Comparison of ENCODE assay signal across 28 cellular contexts in genomic region chr17:8144401-8145295, GRCh38. TPM values are rescaled to one million over a fixed set of nuclear protein-coding genes. Genes with fewer than 3 reads are reported as not detected.
DNase-seq lines count a peak whose midpoint lies in the region; ATAC-seq and TF ChIP-seq lines count a peak whose summit lies in the region.
"Had no signal": no experiment of that assay in that cellular context is flagged by ENCODE, and none has a peak within 500 bp of the region (broad histone marks: within the 10 kb centered on the region; RNA-seq: fewer than 3 reads in every experiment).

No MANE protein-coding gene starts in this region.

- intact Hi-C loops in gastrocnemius medialis (cut with DNase I; ENCODE audit: low total_unique reads): no loop called here

- H3K27me3 Mint-ChIP-seq in T-helper 17 cell: no peaks in the 10 kb centered on the region
- H3K27me3 Mint-ChIP-seq: activated CD4-positive, alpha-beta memory T cell treated with anti-CD3 and anti-CD28 coated beads, Interleukin-2, amount 10 ng/mL, durations not matched to agents 7 days and 5 days; T-cell; type B pancreatic cell had no signal

- H3K4me1 ChIP-seq in cardiac muscle cell (ENCODE audit: low read depth) (peaks cover 9% of the 10 kb centered on the region), right atrium auricular region (peaks cover 0 to 54% of the 10 kb centered on the region in 2 donors), gastrocnemius medialis (peaks cover 47 to 70% of the 10 kb centered on the region in 2 donors)
- H3K4me1 ChIP-seq: SJSA1 had no signal

- no peak for TF ChIP-seq CTCF in cardiac muscle cell (IDR thresholded peaks at IDR 0.05; ENCODE audit: low read depth, low read length)
- TF ChIP-seq CTCF in right atrium auricular region (IDR thresholded peaks at IDR 0.05): no peak
- TF ChIP-seq CTCF in gastrocnemius medialis (IDR thresholded peaks at IDR 0.05 in 4 of 5, conservative IDR thresholded peaks at IDR 0.05 in 1 of 5): no peak

- H3K4me3 ChIP-seq in cardiac muscle cell (no peak overlapping the region), right atrium auricular region (no peak overlapping the region), gastrocnemius medialis (no peak overlapping the region)
- H3K4me3 ChIP-seq: A549, dorsolateral prefrontal cortex, SJSA1, spleen had no signal

- no peak overlapping the region for H3K27ac Mint-ChIP-seq in T-helper 17 cell
- H3K27ac Mint-ChIP-seq: activated CD4-positive, alpha-beta memory T cell treated with anti-CD3 and anti-CD28 coated beads, Interleukin-2, amount 10 ng/mL, durations not matched to agents 7 days and 5 days; type B pancreatic cell had no signal

- peaks cover 15% of the 10 kb centered on the region for H3K36me3 Mint-ChIP-seq in T-helper 17 cell (ENCODE audit: low read depth)
- H3K36me3 Mint-ChIP-seq: type B pancreatic cell had no signal

- no peaks in the 10 kb centered on the region for H3K27me3 ChIP-seq in cardiac muscle cell
- H3K27me3 ChIP-seq in right atrium auricular region: no peaks in the 10 kb centered on the region
- no peaks in the 10 kb centered on the region for H3K27me3 ChIP-seq in gastrocnemius medialis
- H3K27me3 ChIP-seq: dorsolateral prefrontal cortex, neutrophil, SJSA1, spleen had no signal

- H3K4me1 Mint-ChIP-seq in T-helper 17 cell: peaks cover 34% of the 10 kb centered on the region

- no peak for TF ChIP-seq POLR2A in gastrocnemius medialis (IDR thresholded peaks at IDR 0.05)

- in situ Hi-C loops in gastrocnemius medialis (cut with MboI; ENCODE audit: low sequenced_read_pairs in 4 of 4): no loop called here

- peak overlapping the region; percentile 57 for H3K27ac ChIP-seq in cardiac muscle cell
- H3K27ac ChIP-seq in right atrium auricular region: peak overlapping the region in 1 of 2 donors; percentile 25
- H3K27ac ChIP-seq in gastrocnemius medialis: peak overlapping the region; percentile 98 to 100 (median 100)
- H3K27ac ChIP-seq: A549, neutrophil, SJSA1, spleen had no signal

- DNase-seq in cardiac muscle cell (ENCODE audit: low read depth in 1 of 2, low spot score in 1 of 2) (no peak), right atrium auricular region (ENCODE audit: low spot score) (no peak), T-helper 17 cell (no peak), islet precursor cell (peak; percentile 56), gastrocnemius medialis (no peak), GM03348 (ENCODE audit: low spot score) (no peak)
- DNase-seq: activated CD4-positive, alpha-beta memory T cell treated with anti-CD3 and anti-CD28 coated beads, Interleukin-2, amount 10 ng/mL, durations not matched to agents 7 days and 5 days; activated effector memory CD4-positive, alpha-beta T cell treated with anti-CD3 and anti-CD28 coated beads, Interleukin-2, amount 50 U/mL, for 16 hours; AML-193; cerebellar nuclear complex; COR-L47; head of caudate nucleus; KBM-7; MM.1S; NCI-H2081; NCI-H2227 treated with DMSO at 0.1 percent for 48 hours; spleen had no signal

- H3K4me3 Mint-ChIP-seq in T-helper 17 cell: peak overlapping the region; percentile 78
- H3K4me3 Mint-ChIP-seq: activated CD4-positive, alpha-beta memory T cell treated with anti-CD3 and anti-CD28 coated beads, Interleukin-2, amount 10 ng/mL, durations not matched to agents 7 days and 5 days; type B pancreatic cell had no signal

- H3K9me3 ChIP-seq in cardiac muscle cell (ENCODE audit: low read depth): no peaks in the 10 kb centered on the region
- H3K9me3 ChIP-seq in right atrium auricular region: no peaks in the 10 kb centered on the region
- no peaks in the 10 kb centered on the region for H3K9me3 ChIP-seq in T-helper 17 cell (ENCODE audit: control insufficient read depth, low read length, poor library complexity, severe bottlenecking)
- no peaks in the 10 kb centered on the region for H3K9me3 ChIP-seq in gastrocnemius medialis
- H3K9me3 ChIP-seq: A549, neutrophil, SJSA1, spleen had no signal

- H3K36me3 ChIP-seq in cardiac muscle cell (peaks cover 68% of the 10 kb centered on the region), right atrium auricular region (peaks cover 100% of the 10 kb centered on the region), gastrocnemius medialis (peaks cover 25 to 100% of the 10 kb centered on the region in 2 donors)

- peak; percentile 2 for ATAC-seq in T-helper 17 cell
- no peak for ATAC-seq in gastrocnemius medialis
- ATAC-seq in HG03139 (IDR thresholded peaks at IDR 0.05; ENCODE audit: unreplicated experiment): no peak
- no peak for ATAC-seq in GM18867 (IDR thresholded peaks at IDR 0.05; ENCODE audit: unreplicated experiment)
- ATAC-seq: A549, HCT116 had no signal

RNA-seq across cellular contexts. Expression of gene PER1, which starts 7.6 kb away (rescaled TPM):
- 42.3 and 51.9 TPM in 2 replicates for total RNA-seq in cardiac muscle cell
- polyA plus RNA-seq in cardiac muscle cell: 28.2 and 47.7 TPM in 2 replicates
- 10 to 100 TPM; 59.4 to 75.0 TPM for total RNA-seq in right atrium auricular region
- 1,000 to 10,000 TPM; 1,926 to 2,038 TPM for total RNA-seq in T-helper 17 cell
- 100 to 1,000 TPM; 105 to 263 (median 164) TPM for total RNA-seq in gastrocnemius medialis

RNA-seq across cellular contexts. Expression of gene VAMP2, which starts 18.1 kb away (rescaled TPM):
- total RNA-seq in cardiac muscle cell: 22.5 and 35.7 TPM in 2 replicates
- polyA plus RNA-seq in cardiac muscle cell: 102 and 118 TPM in 2 replicates
- total RNA-seq in right atrium auricular region: 10 to 100 TPM; 27.4 to 39.7 TPM
- 100 to 1,000 TPM; 209 to 252 TPM for total RNA-seq in T-helper 17 cell
- 10 to 100 TPM; 10.9 to 37.0 (median 25.7) TPM for total RNA-seq in gastrocnemius medialis

RNA-seq across cellular contexts. Expression of gene HES7, which starts 20.7 kb away (rescaled TPM):
- 0.32 and 6.2 TPM in 2 replicates for total RNA-seq in cardiac muscle cell
- polyA plus RNA-seq in cardiac muscle cell: 1.1 and 1.5 TPM in 2 replicates
- total RNA-seq in right atrium auricular region: not detected
- total RNA-seq in T-helper 17 cell: not detected
- total RNA-seq in gastrocnemius medialis: not detected
- total RNA-seq: kidney epithelial cell, SJSA1 had no signal

RNA-seq across cellular contexts. Expression of gene ALOXE3, which starts 26.3 kb away (rescaled TPM):
- not detected in 2 replicates for total RNA-seq in cardiac muscle cell
- 0.10 TPM in 1 of 2 replicates, not detected in the other for polyA plus RNA-seq in cardiac muscle cell
- total RNA-seq in right atrium auricular region: under 1 TPM in 1 of 2 donors, not detected in 1; 0.20 TPM
- not detected for total RNA-seq in T-helper 17 cell
- not detected for total RNA-seq in gastrocnemius medialis
- total RNA-seq: activated CD4-positive, alpha-beta memory T cell treated with anti-CD3 and anti-CD28 coated beads, Interleukin-2, amount 10 ng/mL, durations not matched to agents 7 days and 5 days; endothelial cell of umbilical vein; SJSA1; spleen had no signal

RNA-seq across cellular contexts. Expression of gene TMEM107, which starts 31.5 kb away (rescaled TPM):
- total RNA-seq in cardiac muscle cell: 39.8 and 40.7 TPM in 2 replicates
- 54.6 and 62.4 TPM in 2 replicates for polyA plus RNA-seq in cardiac muscle cell
- 10 to 100 TPM in 1 of 2 donors, 1 to 10 TPM in 1; 7.3 to 11.0 TPM for total RNA-seq in right atrium auricular region
- 10 to 100 TPM; 33.0 to 33.9 TPM for total RNA-seq in T-helper 17 cell
- total RNA-seq in gastrocnemius medialis: 1 to 10 TPM in 3 of 4 donors, under 1 TPM in 1; 0.75 to 5.7 (median 3.1) TPM

Comparison
In these comparisons a context has a peak if more than half of its experiments do, and no peak if none do; other contexts are left out.
1. RNA of gene PER1, which starts 7.6 kb away (total RNA-seq): 1,926 to 2,038 TPM in T-helper 17 cell; 105 to 263 TPM in gastrocnemius medialis, 59.4 to 75.0 TPM in right atrium auricular region and 42.3 to 51.9 TPM in cardiac muscle cell; every median in the first group is over 4 times any median in the second.